In the genomic region with DNA sequence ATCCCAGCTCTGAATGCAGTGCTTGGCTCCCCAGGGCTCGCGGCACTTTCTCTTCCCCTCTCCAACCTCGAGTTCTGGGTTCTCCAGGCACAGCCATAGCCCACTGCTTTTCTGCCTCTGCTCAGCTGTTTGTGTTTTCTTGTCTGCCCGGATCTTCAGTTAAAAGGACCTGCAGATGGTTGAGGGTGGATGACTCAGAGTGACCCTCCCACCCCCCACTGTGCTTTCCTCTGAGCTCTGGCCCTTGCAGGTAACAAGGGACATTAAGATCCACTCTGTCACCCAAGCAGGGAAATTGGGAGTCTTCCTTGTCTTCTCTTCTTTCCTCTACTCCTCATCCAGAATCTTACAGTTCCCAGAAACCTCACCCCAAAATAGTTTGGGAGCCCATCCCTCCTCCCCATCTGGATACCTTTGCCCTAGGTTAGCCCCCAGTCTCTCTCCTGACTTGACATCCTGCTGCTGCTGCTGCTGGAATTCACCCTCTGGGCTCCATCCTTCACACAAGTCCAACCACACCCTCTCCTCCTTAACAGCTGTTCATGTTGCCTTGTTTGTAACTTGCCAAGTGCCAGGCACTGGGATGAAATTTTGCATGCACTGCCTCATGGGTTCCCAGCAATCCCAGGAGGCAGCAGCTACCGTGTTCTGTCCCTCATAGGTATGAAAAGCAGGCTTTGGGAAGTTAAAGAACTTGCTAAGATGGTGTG, we compare ENCODE assay signal across 19 cellular contexts.
A peak's percentile ranks its signal among the peaks of the same experiment; 100 is the strongest.
DNase-seq lines count a peak whose midpoint lies in the region; ATAC-seq, FAIRE-seq and TF ChIP-seq lines count a peak whose summit lies in the region.
"Had no signal": no experiment of that assay in that cellular context is flagged by ENCODE, and none has a peak within 500 bp of the region (broad histone marks: within the 10 kb centered on the region; RNA-seq: fewer than 3 reads in every experiment).

No MANE protein-coding gene starts in this region.

- no peak for TF ChIP-seq CTCF in PC-9 (conservative IDR thresholded peaks at IDR 0.05)
- TF ChIP-seq CTCF in epithelial cell of esophagus (IDR thresholded peaks at IDR 0.05; ENCODE audit: insufficient read depth, low read depth, low read length, missing control alignments): no peak

- H3K79me1 ChIP-seq in trophoblast cell (ENCODE audit: low read length): no peaks in the 10 kb centered on the region

- intact Hi-C loops in PC-9 (cut with micrococcal nuclease; ENCODE audit: unreplicated experiment): no loop called here

- no peaks in the 10 kb centered on the region for H3K9me2 ChIP-seq in PC-9 (ENCODE audit: insufficient read depth)

- H2AFZ ChIP-seq in PC-9 (no peak overlapping the region), trophoblast cell (ENCODE audit: insufficient read depth, low read length, poor library complexity) (no peak overlapping the region)

- CTCF ChIA-PET in PC-9 (lab: Charles Lee): no interaction called here

- no peak overlapping the region for H2BK5ac ChIP-seq in trophoblast cell (ENCODE audit: low read depth, low read length, poor library complexity)

- FAIRE-seq in GM19239 (lab: Jason Lieb, UNC): no peak
- FAIRE-seq: TTC549 had no signal

- no TSS peak for BruUV-seq in PC-9 (replicated peaks; lab: Mats Ljungman, UMichigan)

- peaks cover 12% of the 10 kb centered on the region for H3F3A ChIP-seq in PC-9 (ENCODE audit: insufficient read depth, low read depth)

- H4K20me1 ChIP-seq in PC-9 (ENCODE audit: insufficient read depth): no peaks in the 10 kb centered on the region

- no peak overlapping the region for H4K91ac ChIP-seq in trophoblast cell (ENCODE audit: low read depth, low read length)

- H3K4me3 ChIP-seq in PC-9 (no peak overlapping the region), epithelial cell of esophagus (ENCODE audit: low read length) (no peak overlapping the region), trophoblast cell (ENCODE audit: low read depth, low read length) (no peak overlapping the region)
- H3K4me3 ChIP-seq: tibial artery had no signal

- no peak overlapping the region for H2BK12ac ChIP-seq in trophoblast cell (ENCODE audit: low read length)

- no peak overlapping the region for H4K8ac ChIP-seq in trophoblast cell (ENCODE audit: low read depth, low read length)

- no peak overlapping the region for H3K14ac ChIP-seq in trophoblast cell (ENCODE audit: low read length)

- no peak overlapping the region for H3K23ac ChIP-seq in trophoblast cell (ENCODE audit: low read length)

- no peak overlapping the region for H2AK5ac ChIP-seq in trophoblast cell (ENCODE audit: low read length)

- no peak overlapping the region for H3K9ac ChIP-seq in trophoblast cell (ENCODE audit: low read length)

- H3K27me3 ChIP-seq in PC-9 (ENCODE audit: insufficient read depth, low read depth) (no peaks in the 10 kb centered on the region), trophoblast cell (ENCODE audit: insufficient read depth, low read length) (no peaks in the 10 kb centered on the region)
- H3K27me3 ChIP-seq: BE2C, tibial artery had no signal

- no peaks in the 10 kb centered on the region for H3K79me2 ChIP-seq in PC-9 (ENCODE audit: low read depth)
- no peaks in the 10 kb centered on the region for H3K79me2 ChIP-seq in trophoblast cell (ENCODE audit: control insufficient read depth, insufficient read depth, low read length, poor library complexity)

- H3K36me3 ChIP-seq in PC-9 (ENCODE audit: low read depth) (no peaks in the 10 kb centered on the region), trophoblast cell (ENCODE audit: control insufficient read depth in 1 of 2, insufficient read depth in 2 of 2, low read length in 2 of 2) (no peaks in the 10 kb centered on the region)
- H3K36me3 ChIP-seq: BE2C, tibial artery had no signal

- H3K4me1 ChIP-seq in PC-9 (replicated peaks; ENCODE audit: insufficient read depth): peaks cover 22% of the 10 kb centered on the region
- no peaks in the 10 kb centered on the region for H3K4me1 ChIP-seq in trophoblast cell (ENCODE audit: control insufficient read depth in 1 of 2, insufficient read depth in 2 of 2, low read length in 2 of 2)
- H3K4me1 ChIP-seq: BE2C had no signal

- no peak overlapping the region for H3K18ac ChIP-seq in trophoblast cell (ENCODE audit: low read length)

- no CpG with 5 or more reads among the region's 5 CpGs for WGBS in trophoblast cell (ENCODE audit: extremely low coverage, insufficient coverage, insufficient read length)

- H4K12ac ChIP-seq in trophoblast cell (ENCODE audit: low read depth, low read length): no peak overlapping the region

- H3K9me3 ChIP-seq in PC-9 (ENCODE audit: insufficient read depth, low read depth) (no peaks in the 10 kb centered on the region), trophoblast cell (ENCODE audit: insufficient read depth, low read depth, low read length) (no peaks in the 10 kb centered on the region)
- H3K9me3 ChIP-seq: BE2C, tibial artery had no signal

- no peak overlapping the region for H2BK120ac ChIP-seq in trophoblast cell (ENCODE audit: insufficient read depth, low read length, poor library complexity)

- DNase-seq in ELR (ENCODE audit: low read depth) (peak; percentile 38), PC-9 (peak; percentile 44 to 62), epithelial cell of esophagus (ENCODE audit: low read depth) (peak; percentile 33), trophoblast cell (peak; percentile 64 to 71), GM19239 (ENCODE audit: insufficient read length, low spot score) (no peak)
- DNase-seq: activated naive CD4-positive, alpha-beta T cell treated with anti-CD3 and anti-CD28 coated beads, Interleukin-2, amount 10 ng/mL, durations not matched to agents 7 days and 5 days; activated T-cell treated with anti-CD3 and anti-CD28 coated beads for 4 hours; BE2C; cortex of kidney; HFFc6; kidney glomerular epithelial cell; midbrain; MM.1S; NCI-H748 treated with DMSO at 0.1 percent for 48 hours; stimulated activated naive B cell treated with anti-CD40 and anti-IgM and Interleukin-4, amounts not matched to agents 10 μg/mL and 1 μg/mL and 100 μg/mL, for 72 hours; tibial artery had no signal

- H3K27ac ChIP-seq in PC-9 (peak overlapping the region; percentile 34; the same call in 1 of the 2 replicates), trophoblast cell (ENCODE audit: low read depth, low read length) (no peak overlapping the region)
- H3K27ac ChIP-seq: tibial artery had no signal

- no peak overlapping the region for H3K4ac ChIP-seq in trophoblast cell (ENCODE audit: low read depth, low read length)

- ATAC-seq in GM18517 (IDR thresholded peaks at IDR 0.05; ENCODE audit: unreplicated experiment) (no peak), GM21723 (IDR thresholded peaks at IDR 0.05; ENCODE audit: unreplicated experiment) (no peak)
- ATAC-seq: stimulated activated naive B cell treated with anti-CD40 and anti-IgM and Interleukin-4, amounts not matched to agents 10 μg/mL and 1 μg/mL and 100 μg/mL, for 72 hours had no signal

- POLR2A ChIA-PET in PC-9 (lab: Charles Lee; ENCODE audit: unreplicated experiment): interaction anchor here (0.5 to 0.7 kb wide), 3 partner anchors 14 to 147 kb away, joined by 3 to 5 read pairs (median 4); no protein-coding TSS in a partner anchor

- H3K4me2 ChIP-seq in PC-9 (peak overlapping the region; percentile 40), trophoblast cell (ENCODE audit: low read length) (no peak overlapping the region)
